In the genomic region with DNA sequence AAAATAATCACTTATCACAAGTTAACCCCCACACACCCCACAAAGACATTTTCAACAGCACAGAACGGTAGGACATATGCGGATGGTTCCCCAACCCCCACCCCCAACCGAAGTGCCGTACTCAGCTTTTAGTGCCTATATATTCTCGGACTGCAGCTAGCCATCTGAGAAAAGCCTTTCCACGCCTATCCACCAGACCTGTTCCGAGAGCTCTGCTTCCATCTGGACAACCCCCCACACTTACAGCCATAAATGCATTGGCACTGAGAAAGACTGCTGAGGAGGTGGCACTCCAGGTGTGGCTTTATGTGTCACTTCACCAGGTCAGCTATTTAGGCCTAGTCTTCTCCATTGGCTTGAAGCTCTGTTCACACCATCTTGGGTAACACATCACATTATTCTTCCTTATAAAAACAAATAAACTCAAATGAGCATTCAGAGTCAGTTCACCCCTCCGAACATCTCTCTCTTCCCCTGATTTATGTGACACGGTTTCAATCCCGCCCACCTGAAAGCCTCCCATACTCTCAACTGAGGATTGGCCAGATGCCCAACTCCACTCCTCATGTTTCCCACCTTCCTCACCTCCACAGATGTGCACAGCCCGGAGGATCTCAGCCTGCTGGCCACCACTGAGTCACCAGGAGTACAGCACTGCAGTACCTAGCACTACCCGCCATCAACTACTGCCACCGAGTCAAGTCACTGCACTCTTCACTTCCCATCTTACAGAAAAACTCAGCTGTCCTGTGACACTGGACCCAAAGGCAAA, we compare ENCODE assay signal across 21 cellular contexts.
"Had no signal": no experiment of that assay in that cellular context is flagged by ENCODE, and none has a peak within 500 bp of the region (broad histone marks: within the 10 kb centered on the region; RNA-seq: fewer than 3 reads in every experiment).

No MANE protein-coding gene starts in this region.

- H3K9me3 Mint-ChIP-seq: activated naive CD8-positive, alpha-beta T cell treated with anti-CD3 and anti-CD28 coated beads, Interleukin-2, amount 10 ng/mL, durations not matched to agents 7 days and 5 days; dendritic cell treated with granulocyte-macrophage colony-stimulating factor and Interleukin-4, amounts not matched to agents 40 ng/mL and 50 ng/mL, for 4 days; naive thymus-derived CD4-positive, alpha-beta T cell; stimulated activated effector memory CD8-positive, alpha-beta T cell treated with anti-CD3 and anti-CD28 coated beads, Interleukin-12 subunit alpha, Interleukin-12 subunit beta, amount 100 ng/mL, for 72 hours; stimulated activated naive CD8-positive, alpha-beta T cell treated with anti-CD3 and anti-CD28 coated beads, Interleukin-15, amount 100 ng/mL, for 72 hours had no signal

- H3K4me1 Mint-ChIP-seq: activated naive CD8-positive, alpha-beta T cell treated with anti-CD3 and anti-CD28 coated beads, Interleukin-2, amount 10 ng/mL, durations not matched to agents 7 days and 5 days; stimulated activated effector memory CD8-positive, alpha-beta T cell treated with anti-CD3 and anti-CD28 coated beads, Interleukin-12 subunit alpha, Interleukin-12 subunit beta, amount 100 ng/mL, for 72 hours had no signal

- H3K27ac Mint-ChIP-seq: activated CD8-positive, alpha-beta T cell treated with anti-CD3 and anti-CD28 coated beads, Interleukin-2, amount 10 ng/mL, durations not matched to agents 7 days and 5 days; activated naive CD8-positive, alpha-beta T cell treated with anti-CD3 and anti-CD28 coated beads, Interleukin-2, amount 10 ng/mL, durations not matched to agents 7 days and 5 days; dendritic cell treated with granulocyte-macrophage colony-stimulating factor and Interleukin-4, amounts not matched to agents 40 ng/mL and 50 ng/mL, for 4 days; naive thymus-derived CD4-positive, alpha-beta T cell; stimulated activated effector memory CD8-positive, alpha-beta T cell treated with anti-CD3 and anti-CD28 coated beads, Interleukin-12 subunit alpha, Interleukin-12 subunit beta, amount 100 ng/mL, for 72 hours; stimulated activated naive CD8-positive, alpha-beta T cell treated with anti-CD3 and anti-CD28 coated beads, Interleukin-15, amount 100 ng/mL, for 72 hours had no signal

- DNase-seq: activated CD4-positive, alpha-beta T cell treated with anti-CD3 and anti-CD28 coated beads for 1 hour; activated CD4-positive, alpha-beta T cell treated with anti-CD3 and anti-CD28 coated beads, Interleukin-2, amount 50 U/mL, for 1 hour; activated CD8-positive, alpha-beta T cell treated with anti-CD3 and anti-CD28 coated beads, Interleukin-2, amount 10 ng/mL, durations not matched to agents 7 days and 5 days; activated naive CD4-positive, alpha-beta T cell treated with Interleukin-2 at 50 U/mL for 16 hours; activated naive CD8-positive, alpha-beta T cell treated with anti-CD3 and anti-CD28 coated beads, Interleukin-2, amount 10 ng/mL, durations not matched to agents 7 days and 5 days; amniotic stem cell; effector CD8-positive, alpha-beta T cell; foreskin keratinocyte; kidney; lower lobe of right lung; naive thymus-derived CD4-positive, alpha-beta T cell; pancreas; stimulated activated CD4-positive, alpha-beta T cell treated with anti-CD3 and anti-CD28 coated beads, Interleukin-2, amount 100 ng/mL, for 24 hours; stimulated activated naive CD8-positive, alpha-beta T cell treated with anti-CD3 and anti-CD28 coated beads, Interleukin-15, amount 100 ng/mL, for 72 hours; T-helper 1 cell; transverse colon; uterus had no signal

- H3K4me3 Mint-ChIP-seq: activated CD8-positive, alpha-beta T cell treated with anti-CD3 and anti-CD28 coated beads, Interleukin-2, amount 10 ng/mL, durations not matched to agents 7 days and 5 days; activated naive CD8-positive, alpha-beta T cell treated with anti-CD3 and anti-CD28 coated beads, Interleukin-2, amount 10 ng/mL, durations not matched to agents 7 days and 5 days; dendritic cell treated with granulocyte-macrophage colony-stimulating factor and Interleukin-4, amounts not matched to agents 40 ng/mL and 50 ng/mL, for 4 days; naive thymus-derived CD4-positive, alpha-beta T cell; stimulated activated effector memory CD8-positive, alpha-beta T cell treated with anti-CD3 and anti-CD28 coated beads, Interleukin-12 subunit alpha, Interleukin-12 subunit beta, amount 100 ng/mL, for 72 hours; stimulated activated naive CD8-positive, alpha-beta T cell treated with anti-CD3 and anti-CD28 coated beads, Interleukin-15, amount 100 ng/mL, for 72 hours had no signal

- H3K36me3 Mint-ChIP-seq: activated naive CD8-positive, alpha-beta T cell treated with anti-CD3 and anti-CD28 coated beads, Interleukin-2, amount 10 ng/mL, durations not matched to agents 7 days and 5 days; naive thymus-derived CD4-positive, alpha-beta T cell; stimulated activated effector memory CD8-positive, alpha-beta T cell treated with anti-CD3 and anti-CD28 coated beads, Interleukin-12 subunit alpha, Interleukin-12 subunit beta, amount 100 ng/mL, for 72 hours had no signal

- ATAC-seq: activated CD8-positive, alpha-beta T cell treated with anti-CD3 and anti-CD28 coated beads, Interleukin-2, amount 10 ng/mL, durations not matched to agents 7 days and 5 days; foreskin keratinocyte; left lobe of liver; lower lobe of right lung; naive thymus-derived CD4-positive, alpha-beta T cell; pancreas; right cardiac atrium; stimulated activated effector memory CD8-positive, alpha-beta T cell treated with anti-CD3 and anti-CD28 coated beads, Interleukin-12 subunit alpha, Interleukin-12 subunit beta, amount 100 ng/mL, for 72 hours; stimulated activated naive CD8-positive, alpha-beta T cell treated with anti-CD3 and anti-CD28 coated beads, Interleukin-15, amount 100 ng/mL, for 72 hours had no signal

- H3K27me3 Mint-ChIP-seq: dendritic cell treated with granulocyte-macrophage colony-stimulating factor and Interleukin-4, amounts not matched to agents 40 ng/mL and 50 ng/mL, for 4 days had no signal
